1 cellular context compared by ENCODE assay signal in genomic region chr14:76151398-76152332, GRCh38.
A peak's percentile ranks its signal among the peaks of the same experiment; 100 is the strongest.
TF ChIP-seq lines count a peak whose summit lies in the region.

Gene GPATCH2L, plus strand, starts transcription at chr14:76151922. Its CDS starts 2,442 bp downstream, at chr14:76154364.

TF ChIP-seq in HEK293, 187 proteins besides CTCF, POLR2A, EP300 and RAD21 (continued from another document and continues in another):
- TF ChIP-seq KLF1 (tag by site-specific recombination; IDR thresholded peaks at IDR 0.05) (0 out of 2 replicates have a peak, but pooled peaks have one; percentile 19), ZEB2 (tag by site-specific recombination; IDR thresholded peaks at IDR 0.05) (no peak), EGR2 (tag by site-specific recombination; IDR thresholded peaks at IDR 0.05; ENCODE audit: low read depth) (peak; percentile 28), ZNF391 (tag by site-specific recombination; IDR thresholded peaks at IDR 0.05; ENCODE audit: borderline replicate concordance, low read depth) (peak; percentile 51; the same call in 1 of the 2 replicates), ZNF501 (tag by site-specific recombination; IDR thresholded peaks at IDR 0.05) (peak; percentile 74; the same call in 1 of the 2 replicates), BCL11A (tag by site-specific recombination; IDR thresholded peaks at IDR 0.05; ENCODE audit: low read depth) (0 out of 2 replicates have a peak, but pooled peaks have one; percentile 33), GLIS2 (tag by site-specific recombination; IDR thresholded peaks at IDR 0.05) (peak; percentile 50), KLF7 (tag by site-specific recombination; IDR thresholded peaks at IDR 0.05; ENCODE audit: borderline replicate concordance) (no peak), SETDB1 (IDR thresholded peaks at IDR 0.05; ENCODE audit: insufficient read length, low read length) (no peak), PATZ1 (tag by site-specific recombination; IDR thresholded peaks at IDR 0.05) (peak; percentile 80), ZNF274 (IDR thresholded peaks at IDR 0.05; ENCODE audit: low read length) (no peak), ZNF274 (tag by site-specific recombination; IDR thresholded peaks at IDR 0.05; ENCODE audit: borderline replicate concordance) (no peak), ZNF211 (tag by site-specific recombination; IDR thresholded peaks at IDR 0.05; ENCODE audit: low read depth) (no peak), BCL11B (tag by site-specific recombination; IDR thresholded peaks at IDR 0.05; ENCODE audit: low read depth) (0 out of 2 replicates have a peak, but pooled peaks have one; percentile 63), KLF17 (tag by site-specific recombination; IDR thresholded peaks at IDR 0.05) (0 out of 2 replicates have a peak, but pooled peaks have one; percentile 41), ZNF518A (tag by site-specific recombination; conservative IDR thresholded peaks at IDR 0.05; ENCODE audit: low read depth) (peak; percentile 97), PRDM10 (tag by site-specific recombination; IDR thresholded peaks at IDR 0.05) (peak; percentile 96), ZNF558 (tag by site-specific recombination; IDR thresholded peaks at IDR 0.05) (no peak), ZSCAN30 (tag by site-specific recombination; IDR thresholded peaks at IDR 0.05) (0 out of 2 replicates have a peak, but pooled peaks have one; percentile 12), ZNF514 (tag by site-specific recombination; IDR thresholded peaks at IDR 0.05) (no peak), INSM2 (tag by site-specific recombination; IDR thresholded peaks at IDR 0.05) (peak; percentile 39; the same call in 1 of the 2 replicates), ZNF350 (tag by site-specific recombination; IDR thresholded peaks at IDR 0.05) (no peak), PRDM1 (tag by site-specific recombination; IDR thresholded peaks at IDR 0.05) (no peak), HOXD13 (CRISPR knock-in tag; IDR thresholded peaks at IDR 0.05; ENCODE audit: borderline replicate concordance) (no peak), ZNF664 (tag by site-specific recombination; IDR thresholded peaks at IDR 0.05) (no peak), ZNF362 (tag by site-specific recombination; IDR thresholded peaks at IDR 0.05) (no peak), ZNF521 (tag by site-specific recombination; IDR thresholded peaks at IDR 0.05) (no peak), ZBTB10 (tag by site-specific recombination; IDR thresholded peaks at IDR 0.05) (peak; percentile 70), ZNF18 (tag by site-specific recombination; IDR thresholded peaks at IDR 0.05) (peak; percentile 28; the same call in 1 of the 2 replicates), ZNF324 (tag by site-specific recombination; IDR thresholded peaks at IDR 0.05) (peak; percentile 38; the same call in 1 of the 2 replicates), KLF9 (tag by site-specific recombination; IDR thresholded peaks at IDR 0.05; ENCODE audit: low read depth) (peak; percentile 86), ZNF692 (tag by site-specific recombination; IDR thresholded peaks at IDR 0.05) (peak; percentile 72)
